In the genomic region with DNA sequence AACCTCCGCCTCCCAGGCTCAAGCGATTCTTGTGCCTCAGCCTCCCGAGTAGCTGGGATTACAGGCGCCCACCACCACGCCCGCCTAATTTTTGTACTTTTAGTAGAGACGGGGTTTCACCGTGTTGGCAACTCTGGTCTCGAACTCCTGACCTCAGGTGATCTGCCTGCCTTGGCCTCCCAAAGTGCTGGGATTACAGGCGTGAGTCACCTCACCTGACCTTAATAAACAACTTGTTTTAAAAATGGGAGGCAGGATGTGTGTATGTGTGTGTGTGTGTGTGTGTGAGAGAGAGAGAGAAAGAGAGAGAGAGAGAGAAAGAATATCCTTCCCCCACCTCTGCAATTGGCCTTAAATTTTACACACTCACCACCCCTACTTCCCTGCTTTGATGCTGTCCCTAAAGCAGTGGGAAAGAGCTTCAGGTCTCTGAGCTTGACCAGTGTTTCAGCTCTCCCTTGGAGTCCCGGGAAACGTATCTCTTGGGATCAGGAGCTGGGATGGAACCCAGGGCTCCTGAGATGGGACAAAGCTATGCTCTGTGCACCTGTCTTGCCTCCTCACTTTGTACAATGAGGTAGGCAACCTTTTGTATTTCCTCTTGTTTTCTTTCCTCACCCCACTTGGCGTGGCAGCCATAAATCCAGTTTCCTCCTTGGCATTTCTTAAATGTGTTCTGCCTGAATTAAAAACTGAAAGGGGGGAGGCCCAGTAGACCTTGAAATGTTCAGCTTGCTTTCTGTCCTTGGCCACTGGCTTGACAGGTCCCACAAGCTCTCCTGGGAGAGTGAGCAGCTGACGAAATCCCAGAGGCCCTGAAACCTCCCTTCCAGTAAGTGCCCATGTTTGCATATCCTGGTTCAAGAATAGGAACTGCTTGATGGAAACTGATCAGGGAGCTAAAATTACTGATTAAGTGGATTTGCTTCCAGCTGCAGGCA, we compare ENCODE assay signal across 8 cellular contexts. TPM values are rescaled to one million over a fixed set of nuclear protein-coding genes. Genes with fewer than 3 reads are reported as not detected.
A peak's percentile ranks its signal among the peaks of the same experiment; 100 is the strongest.
DNase-seq lines count a peak whose midpoint lies in the region; ATAC-seq lines count a peak whose summit lies in the region.

No MANE protein-coding gene starts in this region.

- ATAC-seq in T-cell (replicated peaks in 1 of 4) = no peak
- ATAC-seq in GM21515 (IDR thresholded peaks at IDR 0.05; ENCODE audit: unreplicated experiment) = no peak

- POLR2A ChIA-PET in T-cell (lab: Charles Lee) = interaction anchor here (0.6 to 1.1 kb wide), 2 partner anchors 18 to 20 kb away, joined by 3 to 4 read pairs; a partner anchor contains a TSS

- WGBS in thymus = 91% methylated on average over 14 of the region's 14 CpGs

- DNase-seq in activated CD4-positive, alpha-beta T cell treated with anti-CD3 and anti-CD28 coated beads, Interleukin-2, amount 10 ng/mL, durations not matched to agents 24 days and 14 days = no peak
- DNase-seq in activated CD4-positive, alpha-beta T cell treated with anti-CD3 and anti-CD28 coated beads, Interleukin-2, amount 50 U/mL, for 4 hours = no peak
- DNase-seq in T-cell (no peak), kidney glomerular epithelial cell (lab: John Stamatoyannopoulos, UW) (peak; percentile 22), DMS 273 (lab: John Stamatoyannopoulos, UW; ENCODE audit: unreplicated experiment) (no peak), superior temporal gyrus (ENCODE audit: extremely low spot score) (no peak)

- peak overlapping the region; percentile 74 for H3K27ac ChIP-seq in thymus (ENCODE audit: low read depth)

- H3K9me3 Mint-ChIP-seq in activated CD4-positive, alpha-beta T cell treated with anti-CD3 and anti-CD28 coated beads, Interleukin-2, amount 10 ng/mL, durations not matched to agents 24 days and 14 days = no peaks in the 10 kb centered on the region
- H3K9me3 Mint-ChIP-seq in T-cell = no peaks in the 10 kb centered on the region

- peaks cover 70% of the 10 kb centered on the region for H3K4me1 ChIP-seq in thymus (ENCODE audit: control insufficient read depth, insufficient read depth, low read length)

- no peaks in the 10 kb centered on the region for H3K27me3 ChIP-seq in thymus (ENCODE audit: control insufficient read depth, insufficient read depth)

- H3K4me3 Mint-ChIP-seq in activated CD4-positive, alpha-beta T cell treated with anti-CD3 and anti-CD28 coated beads, Interleukin-2, amount 10 ng/mL, durations not matched to agents 24 days and 14 days = peak overlapping the region; percentile 50
- H3K4me3 Mint-ChIP-seq in T-cell = peak overlapping the region in 2 of 3 donors; percentile 9 to 60

- intact Hi-C loops in activated CD4-positive, alpha-beta T cell treated with anti-CD3 and anti-CD28 coated beads, Interleukin-2, amount 10 ng/mL, durations not matched to agents 24 days and 14 days (cut with micrococcal nuclease) = no loop called here

- H3K36me3 ChIP-seq in thymus (ENCODE audit: control insufficient read depth, insufficient read depth) = no peaks in the 10 kb centered on the region

- peak overlapping the region; percentile 78 for H3K27ac Mint-ChIP-seq in activated CD4-positive, alpha-beta T cell treated with anti-CD3 and anti-CD28 coated beads, Interleukin-2, amount 10 ng/mL, durations not matched to agents 24 days and 14 days
- H3K27ac Mint-ChIP-seq in T-cell = peak overlapping the region; percentile 36 to 66

- H3K36me3 Mint-ChIP-seq in activated CD4-positive, alpha-beta T cell treated with anti-CD3 and anti-CD28 coated beads, Interleukin-2, amount 10 ng/mL, durations not matched to agents 24 days and 14 days (ENCODE audit: low read depth) = peaks cover 38% of the 10 kb centered on the region
- peaks cover 15% of the 10 kb centered on the region for H3K36me3 Mint-ChIP-seq in T-cell

- no peaks in the 10 kb centered on the region for H3K27me3 Mint-ChIP-seq in activated CD4-positive, alpha-beta T cell treated with anti-CD3 and anti-CD28 coated beads, Interleukin-2, amount 10 ng/mL, durations not matched to agents 24 days and 14 days
- H3K27me3 Mint-ChIP-seq in T-cell = no peaks in the 10 kb centered on the region

- CTCF ChIA-PET in T-cell (lab: Charles Lee) = interaction anchor here (0.6 to 1.8 kb wide), 5 partner anchors 9 to 36 kb away, joined by 3 to 7 read pairs (median 4); no protein-coding TSS in a partner anchor

- H3K4me1 Mint-ChIP-seq in activated CD4-positive, alpha-beta T cell treated with anti-CD3 and anti-CD28 coated beads, Interleukin-2, amount 10 ng/mL, durations not matched to agents 24 days and 14 days = peaks cover 78% of the 10 kb centered on the region
- H3K4me1 Mint-ChIP-seq in T-cell = peaks cover 79 to 87% (median 80%) of the 10 kb centered on the region in 3 donors

- H3K4me3 ChIP-seq in thymus (ENCODE audit: low read length) = no peak overlapping the region

- H3K9me3 ChIP-seq in thymus (ENCODE audit: control insufficient read depth) = no peaks in the 10 kb centered on the region

RNA-seq across cellular contexts. Expression of a gene that starts 17.8 kb away (rescaled TPM):
- 133 and 135 TPM in 2 replicates for total RNA-seq in activated CD4-positive, alpha-beta T cell treated with anti-CD3 and anti-CD28 coated beads, Interleukin-2, amount 10 ng/mL, durations not matched to agents 24 days and 14 days
- 100 to 1,000 TPM; 132 to 205 (median 140) TPM for total RNA-seq in T-cell
- polyA plus RNA-seq in thymus = 113 TPM

RNA-seq across cellular contexts. Expression of a gene that starts 45.7 kb away (rescaled TPM):
- total RNA-seq in activated CD4-positive, alpha-beta T cell treated with anti-CD3 and anti-CD28 coated beads, Interleukin-2, amount 10 ng/mL, durations not matched to agents 24 days and 14 days = 41.2 and 47.7 TPM in 2 replicates
- 10 to 100 TPM; 14.4 to 22.7 (median 17.4) TPM for total RNA-seq in T-cell
- 18.8 TPM for polyA plus RNA-seq in thymus
